In the genomic region with DNA sequence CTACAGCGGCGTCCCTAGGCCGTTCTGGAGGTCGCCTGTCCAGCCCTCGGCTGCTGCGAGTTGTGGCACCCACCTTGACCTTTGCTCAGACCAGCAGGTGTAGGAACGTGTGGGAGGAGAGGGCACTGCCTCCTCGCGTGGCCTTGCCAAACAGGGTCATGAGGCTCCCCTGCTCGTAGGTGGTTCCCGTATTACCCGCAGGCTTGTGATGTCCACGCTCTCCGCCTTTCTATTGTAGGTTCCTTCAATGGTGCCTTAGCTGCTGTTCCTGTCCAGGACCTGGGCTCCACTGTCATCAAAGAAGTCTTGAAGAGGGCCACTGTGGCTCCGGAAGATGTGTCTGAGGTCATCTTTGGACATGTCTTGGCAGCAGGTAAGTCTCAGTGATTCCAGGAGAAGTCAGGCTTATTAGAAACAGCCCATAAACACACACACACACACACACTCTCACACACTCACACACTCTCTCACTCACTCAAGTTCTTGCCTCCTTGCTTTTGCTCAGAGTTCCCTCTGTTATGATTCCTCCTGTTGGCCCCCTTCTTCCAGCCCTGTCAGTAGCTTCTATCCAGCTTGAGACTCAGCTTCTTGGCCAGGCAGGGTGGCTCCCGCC, we compare ENCODE assay signal across 1 cellular context.
TF ChIP-seq lines count a peak whose summit lies in the region.

No MANE protein-coding gene starts in this region.

TF ChIP-seq in HepG2, 621 proteins besides CTCF, POLR2A, EP300 and RAD21 (continued from another document and continues in another):
- TF ChIP-seq, protein P1, sequence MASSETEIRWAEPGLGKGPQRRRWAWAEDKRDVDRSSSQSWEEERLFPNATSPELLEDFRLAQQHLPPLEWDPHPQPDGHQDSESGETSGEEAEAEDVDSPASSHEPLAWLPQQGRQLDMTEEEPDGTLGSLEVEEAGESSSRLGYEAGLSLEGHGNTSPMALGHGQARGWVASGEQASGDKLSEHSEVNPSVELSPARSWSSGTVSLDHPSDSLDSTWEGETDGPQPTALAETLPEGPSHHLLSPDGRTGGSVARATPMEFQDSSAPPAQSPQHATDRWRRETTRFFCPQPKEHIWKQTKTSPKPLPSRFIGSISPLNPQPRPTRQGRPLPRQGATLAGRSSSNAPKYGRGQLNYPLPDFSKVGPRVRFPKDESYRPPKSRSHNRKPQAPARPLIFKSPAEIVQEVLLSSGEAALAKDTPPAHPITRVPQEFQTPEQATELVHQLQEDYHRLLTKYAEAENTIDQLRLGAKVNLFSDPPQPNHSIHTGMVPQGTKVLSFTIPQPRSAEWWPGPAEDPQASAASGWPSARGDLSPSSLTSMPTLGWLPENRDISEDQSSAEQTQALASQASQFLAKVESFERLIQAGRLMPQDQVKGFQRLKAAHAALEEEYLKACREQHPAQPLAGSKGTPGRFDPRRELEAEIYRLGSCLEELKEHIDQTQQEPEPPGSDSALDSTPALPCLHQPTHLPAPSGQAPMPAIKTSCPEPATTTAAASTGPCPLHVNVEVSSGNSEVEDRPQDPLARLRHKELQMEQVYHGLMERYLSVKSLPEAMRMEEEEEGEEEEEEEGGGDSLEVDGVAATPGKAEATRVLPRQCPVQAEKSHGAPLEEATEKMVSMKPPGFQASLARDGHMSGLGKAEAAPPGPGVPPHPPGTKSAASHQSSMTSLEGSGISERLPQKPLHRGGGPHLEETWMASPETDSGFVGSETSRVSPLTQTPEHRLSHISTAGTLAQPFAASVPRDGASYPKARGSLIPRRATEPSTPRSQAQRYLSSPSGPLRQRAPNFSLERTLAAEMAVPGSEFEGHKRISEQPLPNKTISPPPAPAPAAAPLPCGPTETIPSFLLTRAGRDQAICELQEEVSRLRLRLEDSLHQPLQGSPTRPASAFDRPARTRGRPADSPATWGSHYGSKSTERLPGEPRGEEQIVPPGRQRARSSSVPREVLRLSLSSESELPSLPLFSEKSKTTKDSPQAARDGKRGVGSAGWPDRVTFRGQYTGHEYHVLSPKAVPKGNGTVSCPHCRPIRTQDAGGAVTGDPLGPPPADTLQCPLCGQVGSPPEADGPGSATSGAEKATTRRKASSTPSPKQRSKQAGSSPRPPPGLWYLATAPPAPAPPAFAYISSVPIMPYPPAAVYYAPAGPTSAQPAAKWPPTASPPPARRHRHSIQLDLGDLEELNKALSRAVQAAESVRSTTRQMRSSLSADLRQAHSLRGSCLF (CRISPR knock-in tag; IDR thresholded peaks at IDR 0.05; ENCODE audit: borderline replicate concordance): peak; percentile 86
- TF ChIP-seq CHCHD3 (CRISPR knock-in tag; IDR thresholded peaks at IDR 0.05) (peak; percentile 67; the same call in 1 of the 2 replicates), GABPB1 (CRISPR knock-in tag; IDR thresholded peaks at IDR 0.05) (no peak), ZNF121 (CRISPR knock-in tag; IDR thresholded peaks at IDR 0.05) (no peak), YEATS4 (CRISPR knock-in tag; IDR thresholded peaks at IDR 0.05; ENCODE audit: borderline replicate concordance) (0 out of 2 replicates have a peak, but pooled peaks have one; percentile 9), POGZ (CRISPR knock-in tag; IDR thresholded peaks at IDR 0.05) (peak; percentile 16), ZFP41 (CRISPR knock-in tag; IDR thresholded peaks at IDR 0.05; ENCODE audit: borderline replicate concordance) (0 out of 2 replicates have a peak, but pooled peaks have one; percentile 71), GPN1 (CRISPR knock-in tag; IDR thresholded peaks at IDR 0.05; ENCODE audit: borderline replicate concordance) (no peak), ZNF431 (CRISPR knock-in tag; IDR thresholded peaks at IDR 0.05; ENCODE audit: borderline replicate concordance, low read depth) (peak; percentile 96), NR2F1 (CRISPR knock-in tag; IDR thresholded peaks at IDR 0.05) (peak; percentile 82 to 90; a peak in 3 of 4 replicates), BORCS8-MEF2B (CRISPR knock-in tag; IDR thresholded peaks at IDR 0.05) (no peak; the same call in none of the 2 replicates), SKI (IDR thresholded peaks at IDR 0.05; ENCODE audit: partially characterized antibody) (no peak), IRX3 (CRISPR knock-in tag; IDR thresholded peaks at IDR 0.05; ENCODE audit: borderline replicate concordance, low read depth) (no peak), NR2C2 (CRISPR knock-in tag; IDR thresholded peaks at IDR 0.05; ENCODE audit: borderline replicate concordance) (peak; percentile 31), ZNF781 (CRISPR knock-in tag; IDR thresholded peaks at IDR 0.05; ENCODE audit: borderline replicate concordance, not compliant biosample characterization) (no peak), ZNF678 (CRISPR knock-in tag; IDR thresholded peaks at IDR 0.05) (no peak), ZFP37 (CRISPR knock-in tag; IDR thresholded peaks at IDR 0.05; ENCODE audit: borderline replicate concordance) (0 out of 2 replicates have a peak, but pooled peaks have one; percentile 82), PAWR (CRISPR knock-in tag; IDR thresholded peaks at IDR 0.05; ENCODE audit: borderline replicate concordance) (0 out of 2 replicates have a peak, but pooled peaks have one; percentile 11), FOXK1 (CRISPR knock-in tag; IDR thresholded peaks at IDR 0.05; ENCODE audit: borderline replicate concordance, low read depth) (no peak), ZNF614 (CRISPR knock-in tag; IDR thresholded peaks at IDR 0.05; ENCODE audit: borderline replicate concordance) (no peak), ZNF792 (CRISPR knock-in tag; IDR thresholded peaks at IDR 0.05) (no peak), ZNF274 (CRISPR knock-in tag; IDR thresholded peaks at IDR 0.05) (no peak; the same call in 1 of the 2 replicates), AGO2 (optimal IDR thresholded peaks at IDR 0.05; ENCODE audit: low read depth, low read length) (no peak), FOXO1 (CRISPR knock-in tag; IDR thresholded peaks at IDR 0.05) (peak; percentile 74), ISX (CRISPR knock-in tag; conservative IDR thresholded peaks at IDR 0.05) (no peak; the same call in 1 of the 2 replicates), MED1 (CRISPR knock-in tag; IDR thresholded peaks at IDR 0.05) (peak; percentile 61; the same call in 1 of the 2 replicates), NFE2L1 (CRISPR knock-in tag; IDR thresholded peaks at IDR 0.05; ENCODE audit: borderline replicate concordance) (0 out of 2 replicates have a peak, but pooled peaks have one; percentile 2), ZNF775 (CRISPR knock-in tag; IDR thresholded peaks at IDR 0.05; ENCODE audit: borderline replicate concordance) (no peak), PAX8 (CRISPR knock-in tag; IDR thresholded peaks at IDR 0.05; ENCODE audit: borderline replicate concordance) (no peak; the same call in 1 of the 2 replicates), ZNF468 (CRISPR knock-in tag; IDR thresholded peaks at IDR 0.05) (peak; percentile 98), GTF3A (CRISPR knock-in tag; conservative IDR thresholded peaks at IDR 0.05) (no peak), ZNF292 (CRISPR knock-in tag; IDR thresholded peaks at IDR 0.05; ENCODE audit: borderline replicate concordance, low read depth) (no peak)
- TF ChIP-seq, protein P2, sequence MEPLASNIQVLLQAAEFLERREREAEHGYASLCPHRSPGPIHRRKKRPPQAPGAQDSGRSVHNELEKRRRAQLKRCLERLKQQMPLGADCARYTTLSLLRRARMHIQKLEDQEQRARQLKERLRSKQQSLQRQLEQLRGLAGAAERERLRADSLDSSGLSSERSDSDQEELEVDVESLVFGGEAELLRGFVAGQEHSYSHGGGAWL (CRISPR knock-in tag; IDR thresholded peaks at IDR 0.05): peak; percentile 79; the same call in 1 of the 2 replicates
- TF ChIP-seq, protein P3, sequence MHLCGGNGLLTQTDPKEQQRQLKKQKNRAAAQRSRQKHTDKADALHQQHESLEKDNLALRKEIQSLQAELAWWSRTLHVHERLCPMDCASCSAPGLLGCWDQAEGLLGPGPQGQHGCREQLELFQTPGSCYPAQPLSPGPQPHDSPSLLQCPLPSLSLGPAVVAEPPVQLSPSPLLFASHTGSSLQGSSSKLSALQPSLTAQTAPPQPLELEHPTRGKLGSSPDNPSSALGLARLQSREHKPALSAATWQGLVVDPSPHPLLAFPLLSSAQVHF (CRISPR knock-in tag; IDR thresholded peaks at IDR 0.05): no peak; the same call in 1 of the 2 replicates
- TF ChIP-seq, protein P4, sequence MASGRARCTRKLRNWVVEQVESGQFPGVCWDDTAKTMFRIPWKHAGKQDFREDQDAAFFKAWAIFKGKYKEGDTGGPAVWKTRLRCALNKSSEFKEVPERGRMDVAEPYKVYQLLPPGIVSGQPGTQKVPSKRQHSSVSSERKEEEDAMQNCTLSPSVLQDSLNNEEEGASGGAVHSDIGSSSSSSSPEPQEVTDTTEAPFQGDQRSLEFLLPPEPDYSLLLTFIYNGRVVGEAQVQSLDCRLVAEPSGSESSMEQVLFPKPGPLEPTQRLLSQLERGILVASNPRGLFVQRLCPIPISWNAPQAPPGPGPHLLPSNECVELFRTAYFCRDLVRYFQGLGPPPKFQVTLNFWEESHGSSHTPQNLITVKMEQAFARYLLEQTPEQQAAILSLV (CRISPR knock-in tag; IDR thresholded peaks at IDR 0.05; ENCODE audit: borderline replicate concordance): peak; percentile 54
- TF ChIP-seq, protein P5, sequence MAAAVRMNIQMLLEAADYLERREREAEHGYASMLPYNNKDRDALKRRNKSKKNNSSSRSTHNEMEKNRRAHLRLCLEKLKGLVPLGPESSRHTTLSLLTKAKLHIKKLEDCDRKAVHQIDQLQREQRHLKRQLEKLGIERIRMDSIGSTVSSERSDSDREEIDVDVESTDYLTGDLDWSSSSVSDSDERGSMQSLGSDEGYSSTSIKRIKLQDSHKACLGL (CRISPR knock-in tag; IDR thresholded peaks at IDR 0.05): no peak; the same call in 1 of the 2 replicates
- TF ChIP-seq, protein P6, sequence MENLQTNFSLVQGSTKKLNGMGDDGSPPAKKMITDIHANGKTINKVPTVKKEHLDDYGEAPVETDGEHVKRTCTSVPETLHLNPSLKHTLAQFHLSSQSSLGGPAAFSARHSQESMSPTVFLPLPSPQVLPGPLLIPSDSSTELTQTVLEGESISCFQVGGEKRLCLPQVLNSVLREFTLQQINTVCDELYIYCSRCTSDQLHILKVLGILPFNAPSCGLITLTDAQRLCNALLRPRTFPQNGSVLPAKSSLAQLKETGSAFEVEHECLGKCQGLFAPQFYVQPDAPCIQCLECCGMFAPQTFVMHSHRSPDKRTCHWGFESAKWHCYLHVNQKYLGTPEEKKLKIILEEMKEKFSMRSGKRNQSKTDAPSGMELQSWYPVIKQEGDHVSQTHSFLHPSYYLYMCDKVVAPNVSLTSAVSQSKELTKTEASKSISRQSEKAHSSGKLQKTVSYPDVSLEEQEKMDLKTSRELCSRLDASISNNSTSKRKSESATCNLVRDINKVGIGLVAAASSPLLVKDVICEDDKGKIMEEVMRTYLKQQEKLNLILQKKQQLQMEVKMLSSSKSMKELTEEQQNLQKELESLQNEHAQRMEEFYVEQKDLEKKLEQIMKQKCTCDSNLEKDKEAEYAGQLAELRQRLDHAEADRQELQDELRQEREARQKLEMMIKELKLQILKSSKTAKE (CRISPR knock-in tag; IDR thresholded peaks at IDR 0.05; ENCODE audit: borderline replicate concordance): peak; percentile 30; the same call in 1 of the 2 replicates
- TF ChIP-seq, protein P7, sequence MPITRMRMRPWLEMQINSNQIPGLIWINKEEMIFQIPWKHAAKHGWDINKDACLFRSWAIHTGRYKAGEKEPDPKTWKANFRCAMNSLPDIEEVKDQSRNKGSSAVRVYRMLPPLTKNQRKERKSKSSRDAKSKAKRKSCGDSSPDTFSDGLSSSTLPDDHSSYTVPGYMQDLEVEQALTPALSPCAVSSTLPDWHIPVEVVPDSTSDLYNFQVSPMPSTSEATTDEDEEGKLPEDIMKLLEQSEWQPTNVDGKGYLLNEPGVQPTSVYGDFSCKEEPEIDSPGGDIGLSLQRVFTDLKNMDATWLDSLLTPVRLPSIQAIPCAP (CRISPR knock-in tag; IDR thresholded peaks at IDR 0.05; ENCODE audit: low read depth): no peak
- TF ChIP-seq, protein P8, sequence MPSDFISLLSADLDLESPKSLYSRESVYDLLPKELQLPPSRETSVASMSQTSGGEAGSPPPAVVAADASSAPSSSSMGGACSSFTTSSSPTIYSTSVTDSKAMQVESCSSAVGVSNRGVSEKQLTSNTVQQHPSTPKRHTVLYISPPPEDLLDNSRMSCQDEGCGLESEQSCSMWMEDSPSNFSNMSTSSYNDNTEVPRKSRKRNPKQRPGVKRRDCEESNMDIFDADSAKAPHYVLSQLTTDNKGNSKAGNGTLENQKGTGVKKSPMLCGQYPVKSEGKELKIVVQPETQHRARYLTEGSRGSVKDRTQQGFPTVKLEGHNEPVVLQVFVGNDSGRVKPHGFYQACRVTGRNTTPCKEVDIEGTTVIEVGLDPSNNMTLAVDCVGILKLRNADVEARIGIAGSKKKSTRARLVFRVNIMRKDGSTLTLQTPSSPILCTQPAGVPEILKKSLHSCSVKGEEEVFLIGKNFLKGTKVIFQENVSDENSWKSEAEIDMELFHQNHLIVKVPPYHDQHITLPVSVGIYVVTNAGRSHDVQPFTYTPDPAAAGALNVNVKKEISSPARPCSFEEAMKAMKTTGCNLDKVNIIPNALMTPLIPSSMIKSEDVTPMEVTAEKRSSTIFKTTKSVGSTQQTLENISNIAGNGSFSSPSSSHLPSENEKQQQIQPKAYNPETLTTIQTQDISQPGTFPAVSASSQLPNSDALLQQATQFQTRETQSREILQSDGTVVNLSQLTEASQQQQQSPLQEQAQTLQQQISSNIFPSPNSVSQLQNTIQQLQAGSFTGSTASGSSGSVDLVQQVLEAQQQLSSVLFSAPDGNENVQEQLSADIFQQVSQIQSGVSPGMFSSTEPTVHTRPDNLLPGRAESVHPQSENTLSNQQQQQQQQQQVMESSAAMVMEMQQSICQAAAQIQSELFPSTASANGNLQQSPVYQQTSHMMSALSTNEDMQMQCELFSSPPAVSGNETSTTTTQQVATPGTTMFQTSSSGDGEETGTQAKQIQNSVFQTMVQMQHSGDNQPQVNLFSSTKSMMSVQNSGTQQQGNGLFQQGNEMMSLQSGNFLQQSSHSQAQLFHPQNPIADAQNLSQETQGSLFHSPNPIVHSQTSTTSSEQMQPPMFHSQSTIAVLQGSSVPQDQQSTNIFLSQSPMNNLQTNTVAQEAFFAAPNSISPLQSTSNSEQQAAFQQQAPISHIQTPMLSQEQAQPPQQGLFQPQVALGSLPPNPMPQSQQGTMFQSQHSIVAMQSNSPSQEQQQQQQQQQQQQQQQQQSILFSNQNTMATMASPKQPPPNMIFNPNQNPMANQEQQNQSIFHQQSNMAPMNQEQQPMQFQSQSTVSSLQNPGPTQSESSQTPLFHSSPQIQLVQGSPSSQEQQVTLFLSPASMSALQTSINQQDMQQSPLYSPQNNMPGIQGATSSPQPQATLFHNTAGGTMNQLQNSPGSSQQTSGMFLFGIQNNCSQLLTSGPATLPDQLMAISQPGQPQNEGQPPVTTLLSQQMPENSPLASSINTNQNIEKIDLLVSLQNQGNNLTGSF (CRISPR knock-in tag; IDR thresholded peaks at IDR 0.05): 0 out of 2 replicates have a peak, but pooled peaks have one; percentile 59
- TF ChIP-seq, protein P9, sequence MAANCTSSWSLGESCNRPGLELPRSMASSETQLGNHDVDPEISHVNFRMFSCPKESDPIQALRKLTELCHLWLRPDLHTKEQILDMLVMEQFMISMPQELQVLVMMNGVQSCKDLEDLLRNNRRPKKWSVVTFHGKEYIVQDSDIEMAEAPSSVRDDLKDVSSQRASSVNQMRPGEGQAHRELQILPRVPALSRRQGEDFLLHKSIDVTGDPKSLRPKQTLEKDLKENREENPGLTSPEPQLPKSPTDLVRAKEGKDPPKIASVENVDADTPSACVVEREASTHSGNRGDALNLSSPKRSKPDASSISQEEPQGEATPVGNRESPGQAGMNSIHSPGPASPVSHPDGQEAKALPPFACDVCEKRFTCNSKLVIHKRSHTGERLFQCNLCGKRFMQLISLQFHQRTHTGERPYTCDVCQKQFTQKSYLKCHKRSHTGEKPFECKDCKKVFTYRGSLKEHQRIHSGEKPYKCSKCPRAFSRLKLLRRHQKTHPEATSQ (CRISPR knock-in tag; IDR thresholded peaks at IDR 0.05; ENCODE audit: borderline replicate concordance): no peak; the same call in 1 of the 2 replicates
- TF ChIP-seq, protein P10, sequence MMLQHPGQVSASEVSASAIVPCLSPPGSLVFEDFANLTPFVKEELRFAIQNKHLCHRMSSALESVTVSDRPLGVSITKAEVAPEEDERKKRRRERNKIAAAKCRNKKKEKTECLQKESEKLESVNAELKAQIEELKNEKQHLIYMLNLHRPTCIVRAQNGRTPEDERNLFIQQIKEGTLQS (CRISPR knock-in tag; IDR thresholded peaks at IDR 0.05): no peak
